8 cellular contexts compared by ENCODE assay signal in genomic region chr4:114597410-114598115, GRCh38. TPM values are rescaled to one million over a fixed set of nuclear protein-coding genes. Genes with fewer than 3 reads are reported as not detected.
DNase-seq lines count a peak whose midpoint lies in the region; TF ChIP-seq lines count a peak whose summit lies in the region.

No MANE protein-coding gene starts in this region.

- no peak overlapping the region for H2AFZ ChIP-seq in GM23248

- H3K27ac Mint-ChIP-seq in progenitor cell of endocrine pancreas, result no peak overlapping the region

- no peaks in the 10 kb centered on the region for H3F3A ChIP-seq in GM23248 (ENCODE audit: insufficient read depth)

- peaks cover 34% of the 10 kb centered on the region for H3K27me3 Mint-ChIP-seq in progenitor cell of endocrine pancreas

- peak overlapping the region; percentile 69; the same call in 1 of the 2 replicates for H3K4me3 ChIP-seq in GM23248

- peaks cover 1% of the 10 kb centered on the region for H3K36me3 Mint-ChIP-seq in progenitor cell of endocrine pancreas (ENCODE audit: insufficient read depth)

- H4K20me1 ChIP-seq in GM23248 (ENCODE audit: insufficient read depth), result no peaks in the 10 kb centered on the region

- peak overlapping the region; percentile 69 for H3K4me3 Mint-ChIP-seq in progenitor cell of endocrine pancreas (ENCODE audit: low read depth)

- 53 to 56% methylated on average over 17 of the region's 17 CpGs for WGBS in GM23248 (ENCODE audit: low coverage in 1 of 2, low lambda C conversion rate in 2 of 2, missing lambda C conversion rate in 2 of 2), 2 experiments

- peaks cover 42% of the 10 kb centered on the region for H3K27me3 ChIP-seq in GM23248 (replicated peaks; ENCODE audit: insufficient read depth)

- no peaks in the 10 kb centered on the region for H3K79me2 ChIP-seq in GM23248 (ENCODE audit: insufficient read depth)

- H3K4me2 ChIP-seq in GM23248 (ENCODE audit: unreplicated experiment), result no peak overlapping the region

- no peaks in the 10 kb centered on the region for H3K9me3 ChIP-seq in GM23248 (ENCODE audit: low read depth)

- H3K36me3 ChIP-seq in GM23248 (ENCODE audit: low read depth), result no peaks in the 10 kb centered on the region

- no peak overlapping the region for H3K9ac ChIP-seq in GM23248

- peaks cover 7% of the 10 kb centered on the region for H3K4me1 Mint-ChIP-seq in progenitor cell of endocrine pancreas (ENCODE audit: low read depth)

- no peak overlapping the region for H3K27ac ChIP-seq in GM23248

- in situ Hi-C loops in GM23248 (cut with MboI), result no loop called here

- H3K9me3 Mint-ChIP-seq in progenitor cell of endocrine pancreas (ENCODE audit: low read depth), result peaks cover 9% of the 10 kb centered on the region

- no peaks in the 10 kb centered on the region for H3K9me2 ChIP-seq in GM23248 (ENCODE audit: insufficient read depth)

- no peaks in the 10 kb centered on the region for H3K4me1 ChIP-seq in GM23248 (ENCODE audit: insufficient read depth)

- no peak for TF ChIP-seq CTCF in progenitor cell of endocrine pancreas (IDR thresholded peaks at IDR 0.05; ENCODE audit: unreplicated experiment)

- DNase-seq in GM23248 (no peak), RKO (ENCODE audit: low spot score) (peak; percentile 47), globus pallidus (ENCODE audit: low spot score) (peak; percentile 83), progenitor cell of endocrine pancreas (ENCODE audit: low spot score, unreplicated experiment) (no peak), NCI-H2029 treated with DMSO at 0.1 percent for 48 hours (lab: John Stamatoyannopoulos, UW) (no peak), NCI-H1048 (lab: John Stamatoyannopoulos, UW) (no peak), H4 (ENCODE audit: low spot score) (no peak), dermis blood vessel endothelial cell (no peak)

RNA-seq across cellular contexts. Expression of gene UGT8, which starts 1.0 kb away (rescaled TPM):
- total RNA-seq in GM23248 (2014; rRNA removed; shearing (Covaris generic)), result not detected in 2 replicates
- not detected in 2 replicates for polyA plus RNA-seq in GM23248 (2016; fragmentation: Nextera tagmentation; extraction: Ambion mirVana)
- total RNA-seq in progenitor cell of endocrine pancreas, result 4.5 and 7.5 TPM in 2 replicates
- 10.9 and 13.5 TPM in 2 replicates for total RNA-seq in H4 (2014; rRNA removed; shearing (Covaris generic))
- 0.05 and 0.51 TPM in 2 replicates for total RNA-seq in dermis blood vessel endothelial cell

Comparison
In these comparisons a context has a peak if more than half of its experiments do, and no peak if none do; other contexts are left out.
1. DNase-seq: peak in RKO (single experiment) and globus pallidus (single experiment); none in GM23248 (single experiment), progenitor cell of endocrine pancreas (single experiment), NCI-H2029 treated with DMSO at 0.1 percent for 48 hours (single experiment), NCI-H1048 (single experiment), H4 (single experiment) and dermis blood vessel endothelial cell (single experiment).